Comparison of ENCODE assay signal across 11 cellular contexts in the genomic region with DNA sequence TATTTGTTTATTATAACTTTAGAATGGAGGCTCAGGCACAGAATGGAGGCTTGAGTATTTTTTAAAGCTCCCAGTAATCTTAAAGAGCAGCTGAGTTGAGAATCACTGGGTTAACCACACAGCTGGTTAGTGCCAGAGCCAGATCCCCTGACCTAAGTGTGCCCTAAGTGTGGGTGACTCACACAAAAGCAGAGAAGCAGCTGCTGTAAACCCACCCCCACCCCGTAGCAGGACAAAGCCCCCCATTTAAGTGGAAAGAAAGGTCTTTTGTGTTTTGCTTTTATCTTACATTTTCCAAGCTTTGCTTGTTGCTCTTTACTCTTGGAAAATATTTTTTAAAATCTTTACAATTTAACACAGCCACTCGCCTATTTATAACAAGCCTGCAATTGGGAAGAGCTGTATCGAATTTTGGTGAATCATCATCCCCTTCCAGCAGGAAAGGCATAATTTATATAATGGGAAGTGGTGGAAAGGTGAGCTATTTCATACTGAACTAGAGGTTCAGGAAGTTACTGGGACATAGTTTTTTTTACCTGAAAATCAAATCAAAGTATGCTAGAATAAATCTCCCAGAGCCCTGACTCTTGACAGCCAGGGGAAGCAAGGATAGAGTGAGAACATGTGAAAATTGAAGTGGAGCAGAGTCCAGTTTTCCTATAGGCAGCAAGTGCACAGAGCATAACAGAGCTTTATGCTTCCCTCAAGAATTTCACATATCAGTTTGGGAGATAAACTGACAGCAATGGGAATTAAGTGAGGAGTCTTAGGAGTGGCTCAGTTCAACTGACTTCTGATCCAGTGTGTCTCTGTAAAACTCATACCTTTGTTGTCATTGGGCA.
DNase-seq lines count a peak whose midpoint lies in the region; ATAC-seq, FAIRE-seq and TF ChIP-seq lines count a peak whose summit lies in the region.
"Had no signal": no experiment of that assay in that cellular context is flagged by ENCODE, and none has a peak within 500 bp of the region (broad histone marks: within the 10 kb centered on the region; RNA-seq: fewer than 3 reads in every experiment).

No MANE protein-coding gene starts in this region.

- H3K79me2 ChIP-seq in PC-3 (ENCODE audit: low read length): no peaks in the 10 kb centered on the region
- no peaks in the 10 kb centered on the region for H3K79me2 ChIP-seq in osteoblast (ENCODE audit: insufficient read depth, low read length)

- no peaks in the 10 kb centered on the region for H3F3A ChIP-seq in PC-3 (ENCODE audit: low read length, unreplicated experiment)

- BruUV-seq in PC-3 (replicated peaks; lab: Mats Ljungman, UMichigan): no TSS peak

- H3K4me1 ChIP-seq in PC-3 (ENCODE audit: insufficient read depth, low read length): peaks cover 27% of the 10 kb centered on the region
- H3K4me1 ChIP-seq in osteoblast (ENCODE audit: insufficient read depth, low read length): peaks cover 26% of the 10 kb centered on the region
- H3K4me1 ChIP-seq: heart right ventricle had no signal

- H4K20me1 ChIP-seq in PC-3 (ENCODE audit: low read length) (no peaks in the 10 kb centered on the region), osteoblast (ENCODE audit: insufficient read depth, low read length) (no peaks in the 10 kb centered on the region)

- H3K9ac ChIP-seq in PC-3 (ENCODE audit: low read length): peak overlapping the region; percentile 30

- in situ Hi-C loops in G401 (cut with HindIII; ENCODE audit: low sequenced_read_pairs): no loop called here

- TF ChIP-seq CTCF in PC-3 (conservative IDR thresholded peaks at IDR 0.05; ENCODE audit: low read depth, low read length): no peak
- no peak for TF ChIP-seq CTCF in osteoblast (IDR thresholded peaks at IDR 0.05; ENCODE audit: extremely low read depth, low read depth, low read length)

- H3K27me3 ChIP-seq in PC-3 (ENCODE audit: low read length) (no peaks in the 10 kb centered on the region), osteoblast (ENCODE audit: insufficient read depth, low read length) (no peaks in the 10 kb centered on the region)
- H3K27me3 ChIP-seq: heart right ventricle had no signal

- H3K36me3 ChIP-seq in PC-3 (ENCODE audit: low read depth, low read length): no peaks in the 10 kb centered on the region
- no peaks in the 10 kb centered on the region for H3K36me3 ChIP-seq in osteoblast (ENCODE audit: insufficient read depth, low read length)
- H3K36me3 ChIP-seq: heart right ventricle had no signal

- FAIRE-seq in HTR-8/SVneo (lab: Jason Lieb, UNC): no peak

- H3K27ac ChIP-seq in PC-3 (ENCODE audit: low read length) (peak overlapping the region; percentile 85), osteoblast (ENCODE audit: low read depth, low read length) (no peak overlapping the region)
- H3K27ac ChIP-seq: heart right ventricle, VCaP had no signal

- DNase-seq in DMS53 (lab: John Stamatoyannopoulos, UW) (peak; percentile 84), PC-3 (peak; percentile 89), fibroblast of gingiva (ENCODE audit: low read depth) (peak; percentile 36), osteoblast (ENCODE audit: insufficient read length, low spot score, missing footprints) (peak; percentile 39), UCSD-AML1 (lab: John Stamatoyannopoulos, UW; ENCODE audit: unreplicated experiment) (no peak), G401 (ENCODE audit: low spot score) (no peak), HTR-8/SVneo (ENCODE audit: insufficient read length, low spot score) (no peak)
- no peak for DNase-seq in stimulated activated CD4-positive, alpha-beta T cell treated with anti-CD3 and anti-CD28 coated beads, Interleukin-4, amount 100 ng/mL, for 1 hour
- DNase-seq: activated naive CD4-positive, alpha-beta T cell treated with anti-CD3 and anti-CD28 coated beads for 36 hours; heart right ventricle had no signal

- H3K4me3 ChIP-seq in PC-3 (ENCODE audit: low read length): peak overlapping the region; percentile 56
- no peak overlapping the region for H3K4me3 ChIP-seq in osteoblast (ENCODE audit: insufficient read depth, low read length)
- H3K4me3 ChIP-seq: heart right ventricle had no signal

- POLR2A ChIA-PET in PC-3 (lab: Charles Lee; ENCODE audit: unreplicated experiment): interaction anchor here (0.6 kb wide), 1 partner anchor 112 kb away, joined by 7 read pairs; no protein-coding TSS in a partner anchor

- H3K4me2 ChIP-seq in PC-3 (ENCODE audit: low read length): peak overlapping the region; percentile 80
- H3K4me2 ChIP-seq in osteoblast (ENCODE audit: insufficient read depth, low read length): peak overlapping the region; percentile 14

- CTCF ChIA-PET in PC-3 (lab: Charles Lee): interaction anchor here (0.5 to 0.8 kb wide), 6 partner anchors 36 to 223 kb away, joined by 3 to 15 read pairs (median 6); no protein-coding TSS in a partner anchor

- H2AFZ ChIP-seq in PC-3 (ENCODE audit: low read length) (peak overlapping the region; percentile 51), osteoblast (ENCODE audit: low read length) (no peak overlapping the region)

- H3K9me3 ChIP-seq in PC-3 (ENCODE audit: low read length) (no peaks in the 10 kb centered on the region), osteoblast (ENCODE audit: low read depth, low read length) (no peaks in the 10 kb centered on the region)

- H3K9me2 ChIP-seq in PC-3 (replicated peaks; ENCODE audit: low read length): no peaks in the 10 kb centered on the region

- peak; percentile 93 for ATAC-seq in PC-3
- ATAC-seq: heart right ventricle had no signal

- intact Hi-C loops in PC-3 (cut with micrococcal nuclease): loop anchor here (1.0 kb wide), 1 partner anchor 12 kb away; no protein-coding TSS in a partner anchor

Comparison
In these comparisons a context has a peak if more than half of its experiments do, and no peak if none do; other contexts are left out.
1. DNase-seq: peak in DMS53 (single experiment), PC-3 (single experiment), fibroblast of gingiva (single experiment) and osteoblast (single experiment); none in UCSD-AML1 (single experiment), G401 (single experiment), HTR-8/SVneo (single experiment) and stimulated activated CD4-positive, alpha-beta T cell treated with anti-CD3 and anti-CD28 coated beads, Interleukin-4, amount 100 ng/mL, for 1 hour (single experiment).